16 cellular contexts compared by ENCODE assay signal in genomic region chr2:133777607-133778006, GRCh38.
A peak's percentile ranks its signal among the peaks of the same experiment; 100 is the strongest.
DNase-seq lines count a peak whose midpoint lies in the region; ATAC-seq and TF ChIP-seq lines count a peak whose summit lies in the region.
"Had no signal": no experiment of that assay in that cellular context is flagged by ENCODE, and none has a peak within 500 bp of the region (broad histone marks: within the 10 kb centered on the region; RNA-seq: fewer than 3 reads in every experiment).

No MANE protein-coding gene starts in this region.

- intact Hi-C loops in left ventricle myocardium superior (cut with micrococcal nuclease): no loop called here
- intact Hi-C loops in cardiac septum (cut with DNase I): no loop called here

- peak; percentile 52 for ATAC-seq in left ventricle myocardium superior
- ATAC-seq in GM18519 (IDR thresholded peaks at IDR 0.05; ENCODE audit: low FRiP score, unreplicated experiment): no peak
- ATAC-seq in GM21737 (IDR thresholded peaks at IDR 0.05; ENCODE audit: unreplicated experiment): no peak
- no peak for ATAC-seq in HG03139 (IDR thresholded peaks at IDR 0.05; ENCODE audit: unreplicated experiment)
- ATAC-seq: activated T-cell treated with anti-CD3 and anti-CD28 coated beads, Interleukin-2, amount 50 U/mL, for 72 hours had no signal

- no peak for TF ChIP-seq CTCF in RWPE1 (conservative IDR thresholded peaks at IDR 0.05; ENCODE audit: low read depth)

- CTCF ChIA-PET in RWPE1 (lab: Yijun Ruan, JAX): no interaction called here

- POLR2A ChIA-PET in RWPE1 (lab: Yijun Ruan, JAX; ENCODE audit: low non-redundant PET): no interaction called here

- DNase-seq in left ventricle myocardium superior: peak; percentile 35
- DNase-seq in cardiac septum (ENCODE audit: low spot score): no peak
- peak; percentile 46 for DNase-seq in RWPE1 (ENCODE audit: low spot score)
- DNase-seq in glomerular visceral epithelial cell (ENCODE audit: extremely low spot score): peak; percentile 71
- no peak for DNase-seq in germinal center (ENCODE audit: low spot score)
- DNase-seq: activated CD4-positive, alpha-beta T cell treated with anti-CD3 and anti-CD28 coated beads, Interleukin-2, amount 10 ng/mL, durations not matched to agents 24 days and 14 days; activated T-cell treated with anti-CD3 and anti-CD28 coated beads, Interleukin-2, amount 50 U/mL, for 72 hours; MV-4-11; NCI-H446; pancreas; Peyer's patch; substantia nigra; T-helper 2 cell had no signal

- H3K27ac ChIP-seq in RWPE1: no peak overlapping the region
- H3K27ac ChIP-seq: pancreas, Peyer's patch had no signal

Comparison
In these comparisons a context has a peak if more than half of its experiments do, and no peak if none do; other contexts are left out.
1. DNase-seq: peak in left ventricle myocardium superior (single experiment), RWPE1 (single experiment) and glomerular visceral epithelial cell (single experiment); none in cardiac septum (single experiment) and germinal center (single experiment).